28 cellular contexts compared by ENCODE assay signal in the genomic region with DNA sequence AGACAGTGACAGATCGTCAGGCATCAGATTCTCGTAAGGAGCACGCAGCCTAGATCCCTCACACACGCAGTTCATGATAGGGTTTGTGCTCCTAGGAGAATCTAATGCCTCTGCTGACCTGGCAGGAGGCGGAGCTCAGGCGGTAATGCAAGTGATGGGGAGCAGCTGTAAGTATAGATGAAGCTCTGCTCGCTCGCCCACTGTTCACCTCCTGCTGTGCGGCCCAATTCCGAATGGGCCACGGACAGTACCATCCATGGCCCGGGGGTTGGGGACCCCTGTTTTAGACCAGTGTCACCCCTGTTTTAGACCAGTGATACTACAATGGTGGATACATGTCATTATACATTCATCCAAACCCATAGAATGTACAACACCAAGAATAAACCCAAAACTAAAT.
"Had no signal": no experiment of that assay in that cellular context is flagged by ENCODE, and none has a peak within 500 bp of the region (broad histone marks: within the 10 kb centered on the region; RNA-seq: fewer than 3 reads in every experiment).

No MANE protein-coding gene starts in this region.

- H3K36me3 Mint-ChIP-seq: stimulated activated memory B cell treated with anti-CD40 and anti-IgM and Interleukin-4, amounts not matched to agents 10 μg/mL and 1 μg/mL and 100 μg/mL, for 72 hours; stimulated activated naive B cell treated with anti-CD40 and anti-IgM and Interleukin-4, amounts not matched to agents 10 μg/mL and 1 μg/mL and 100 μg/mL, for 72 hours; type B pancreatic cell had no signal

- H3K9me3 Mint-ChIP-seq: stimulated activated effector memory CD8-positive, alpha-beta T cell treated with anti-CD3 and anti-CD28 coated beads, Interleukin-12 subunit alpha, Interleukin-12 subunit beta, amount 100 ng/mL, for 72 hours; stimulated activated memory B cell treated with anti-CD40 and anti-IgM and Interleukin-4, amounts not matched to agents 10 μg/mL and 1 μg/mL and 100 μg/mL, for 72 hours; stimulated activated naive B cell treated with anti-CD40 and anti-IgM and Interleukin-4, amounts not matched to agents 10 μg/mL and 1 μg/mL and 100 μg/mL, for 72 hours; stimulated activated naive CD8-positive, alpha-beta T cell treated with anti-CD3 and anti-CD28 coated beads, Interleukin-15, amount 100 ng/mL, for 72 hours; stimulated activated naive CD8-positive, alpha-beta T cell treated with anti-CD3 and anti-CD28 coated beads, Interleukin-15, Interleukin-2, amounts not matched to agents 100 ng/mL and 50 ng/mL, for 24 hours; type B pancreatic cell had no signal

- H3K27me3 Mint-ChIP-seq: stimulated activated memory B cell treated with anti-CD40 and anti-IgM and Interleukin-4, amounts not matched to agents 10 μg/mL and 1 μg/mL and 100 μg/mL, for 72 hours; stimulated activated naive B cell treated with anti-CD40 and anti-IgM and Interleukin-4, amounts not matched to agents 10 μg/mL and 1 μg/mL and 100 μg/mL, for 72 hours; stimulated activated naive CD8-positive, alpha-beta T cell treated with anti-CD3 and anti-CD28 coated beads, Interleukin-15, Interleukin-2, amounts not matched to agents 100 ng/mL and 50 ng/mL, for 24 hours had no signal

- H3K9me3 ChIP-seq: stomach, suprapubic skin, testis, thoracic aorta, thyroid gland, tibial artery, tibial nerve, transverse colon, upper lobe of left lung, upper lobe of right lung, uterus, vagina had no signal

- H3K4me3 Mint-ChIP-seq: stimulated activated effector memory CD8-positive, alpha-beta T cell treated with anti-CD3 and anti-CD28 coated beads, Interleukin-12 subunit alpha, Interleukin-12 subunit beta, amount 100 ng/mL, for 72 hours; stimulated activated memory B cell treated with anti-CD40 and anti-IgM and Interleukin-4, amounts not matched to agents 10 μg/mL and 1 μg/mL and 100 μg/mL, for 72 hours; stimulated activated naive B cell treated with anti-CD40 and anti-IgM and Interleukin-4, amounts not matched to agents 10 μg/mL and 1 μg/mL and 100 μg/mL, for 72 hours; stimulated activated naive CD8-positive, alpha-beta T cell treated with anti-CD3 and anti-CD28 coated beads, Interleukin-15, amount 100 ng/mL, for 72 hours; stimulated activated naive CD8-positive, alpha-beta T cell treated with anti-CD3 and anti-CD28 coated beads, Interleukin-15, Interleukin-2, amounts not matched to agents 100 ng/mL and 50 ng/mL, for 24 hours; type B pancreatic cell had no signal

- H3K36me3 ChIP-seq: stomach, suprapubic skin, thoracic aorta, thyroid gland, tibial artery, tibial nerve, transverse colon, upper lobe of left lung, upper lobe of right lung, uterus, vagina had no signal

- H3K27me3 ChIP-seq: stomach, suprapubic skin, testis, thyroid gland, tibial artery, tibial nerve, transverse colon, upper lobe of left lung, upper lobe of right lung, uterus, vagina had no signal

- ATAC-seq: stimulated activated effector memory CD8-positive, alpha-beta T cell treated with anti-CD3 and anti-CD28 coated beads, Interleukin-12 subunit alpha, Interleukin-12 subunit beta, amount 100 ng/mL, for 72 hours; stimulated activated memory B cell treated with anti-CD40 and anti-IgM and Interleukin-4, amounts not matched to agents 10 μg/mL and 1 μg/mL and 100 μg/mL, for 72 hours; stimulated activated naive B cell treated with anti-CD40 and anti-IgM and Interleukin-4, amounts not matched to agents 10 μg/mL and 1 μg/mL and 100 μg/mL, for 72 hours; stimulated activated naive CD8-positive, alpha-beta T cell treated with anti-CD3 and anti-CD28 coated beads, Interleukin-15, amount 100 ng/mL, for 72 hours; stimulated activated naive CD8-positive, alpha-beta T cell treated with anti-CD3 and anti-CD28 coated beads, Interleukin-15, Interleukin-2, amounts not matched to agents 100 U/mL and 50 U/mL, for 24 hours; upper lobe of right lung had no signal

- H3K27ac ChIP-seq: stomach, suprapubic skin, testis, thoracic aorta, thyroid gland, tibial artery, tibial nerve, transverse colon, upper lobe of left lung, upper lobe of right lung, uterus, vagina had no signal

- DNase-seq: stimulated activated CD4-positive, alpha-beta T cell treated with anti-CD3 and anti-CD28 coated beads, Interleukin-2, amount 100 ng/mL, for 48 hours; stimulated activated CD4-positive, alpha-beta T cell treated with anti-CD3 and anti-CD28 coated beads, Interleukin-4, amount 100 ng/mL, for 1 hour; stimulated activated CD4-positive, alpha-beta T cell treated with anti-CD3 and anti-CD28 coated beads, Interleukin-4, amount 100 ng/mL, for 24 hours; stimulated activated CD4-positive, alpha-beta T cell treated with anti-CD3 and anti-CD28 coated beads, Interleukin-4, amount 100 ng/mL, for 4 hours; stimulated activated CD8-positive, alpha-beta memory T cell treated with anti-CD3 and anti-CD28 coated beads, Interleukin-4, amount 100 ng/mL, for 48 hours; stimulated activated naive B cell treated with anti-CD40 and anti-IgM and Interleukin-4, amounts not matched to agents 10 μg/mL and 1 μg/mL and 100 μg/mL, for 72 hours; stimulated activated naive CD4-positive, alpha-beta T cell; stimulated activated naive CD4-positive, alpha-beta T cell treated with Interleukin-2 at 50 U/mL for 16 hours; stimulated activated naive CD8-positive, alpha-beta T cell treated with anti-CD3 and anti-CD28 coated beads, Interleukin-15, amount 100 ng/mL, for 72 hours; stimulated activated naive CD8-positive, alpha-beta T cell treated with anti-CD3 and anti-CD28 coated beads, Interleukin-15, Interleukin-2, amounts not matched to agents 100 U/mL and 50 U/mL, for 24 hours; stomach; substantia nigra; testis; thyroid gland; tibial artery; transverse colon; trophoblast cell; upper lobe of right lung; uterus had no signal

- H3K4me3 ChIP-seq: stomach, suprapubic skin, testis, thoracic aorta, thyroid gland, tibial artery, tibial nerve, transverse colon, upper lobe of left lung, upper lobe of right lung, uterus, vagina had no signal

- H3K27ac Mint-ChIP-seq: stimulated activated effector memory CD8-positive, alpha-beta T cell treated with anti-CD3 and anti-CD28 coated beads, Interleukin-12 subunit alpha, Interleukin-12 subunit beta, amount 100 ng/mL, for 72 hours; stimulated activated memory B cell treated with anti-CD40 and anti-IgM and Interleukin-4, amounts not matched to agents 10 μg/mL and 1 μg/mL and 100 μg/mL, for 72 hours; stimulated activated naive B cell treated with anti-CD40 and anti-IgM and Interleukin-4, amounts not matched to agents 10 μg/mL and 1 μg/mL and 100 μg/mL, for 72 hours; stimulated activated naive CD8-positive, alpha-beta T cell treated with anti-CD3 and anti-CD28 coated beads, Interleukin-15, Interleukin-2, amounts not matched to agents 100 ng/mL and 50 ng/mL, for 24 hours; type B pancreatic cell had no signal
